In the genomic region with DNA sequence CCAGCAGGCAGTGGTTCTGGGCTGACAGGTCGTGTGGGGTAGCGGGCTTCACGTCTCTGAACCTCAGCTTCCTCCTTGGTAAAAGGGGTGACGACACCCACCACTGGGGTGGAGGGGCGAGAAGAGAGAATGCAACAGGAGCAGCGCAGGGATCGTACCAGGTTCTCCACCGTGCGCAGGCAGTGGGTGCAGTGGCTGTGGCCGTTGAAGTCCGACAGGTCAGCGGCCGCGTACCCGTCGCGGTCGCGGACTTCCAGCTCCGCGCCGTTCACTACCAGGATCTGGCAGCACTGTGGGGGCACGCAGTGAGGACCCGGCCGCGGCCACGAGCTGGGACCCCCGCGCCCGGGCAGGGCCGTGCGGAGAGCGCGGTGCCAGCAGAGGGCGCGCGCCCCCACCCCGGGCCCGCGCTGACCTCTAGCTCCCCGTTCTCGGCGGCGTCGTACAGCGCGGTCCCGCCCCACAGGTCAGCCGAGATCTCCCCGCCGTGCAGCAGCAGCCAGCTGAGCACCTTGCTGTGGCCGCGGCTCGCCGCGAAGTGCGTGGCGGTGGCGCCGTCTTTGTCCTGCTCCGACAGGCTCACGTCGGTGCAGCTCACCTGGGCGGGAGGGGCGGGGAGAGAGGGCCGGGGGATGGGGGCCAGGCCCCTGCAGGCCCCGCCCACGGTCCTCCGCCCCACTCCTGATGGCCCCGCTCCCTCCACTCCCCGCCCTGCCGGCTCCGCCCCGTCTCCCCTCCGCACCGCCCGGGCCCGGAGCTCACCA, we compare ENCODE assay signal across 9 cellular contexts. TPM values are rescaled to one million over a fixed set of nuclear protein-coding genes. Genes with fewer than 3 reads are reported as not detected.
DNase-seq lines count a peak whose midpoint lies in the region; ATAC-seq and TF ChIP-seq lines count a peak whose summit lies in the region.
"Not testable (repeated sequence)": the region's sequence is repeated elsewhere in the genome, so short reads cannot be mapped to it uniquely, and the experiment has no call there.
"Had no signal": no experiment of that assay in that cellular context is flagged by ENCODE, and none has a peak within 500 bp of the region (broad histone marks: within the 10 kb centered on the region; RNA-seq: fewer than 3 reads in every experiment).

No MANE protein-coding gene starts in this region.

- not testable (repeated sequence) for H3K9ac ChIP-seq in endodermal cell (ENCODE audit: extremely low read depth, low read length, poor library complexity, severe bottlenecking)

- not testable (repeated sequence) for H3K27ac Mint-ChIP-seq in endodermal cell; stimulated activated effector memory CD8-positive, alpha-beta T cell treated with anti-CD3 and anti-CD28 coated beads, Interleukin-12 subunit alpha, Interleukin-12 subunit beta, amount 100 ng/mL, for 72 hours

- not testable (repeated sequence) for H3K4me3 Mint-ChIP-seq in activated T-cell treated with anti-CD3 and anti-CD28 coated beads, Interleukin-2, amount 50 U/mL, for 4 hours; stimulated activated effector memory CD8-positive, alpha-beta T cell treated with anti-CD3 and anti-CD28 coated beads, Interleukin-12 subunit alpha, Interleukin-12 subunit beta, amount 100 ng/mL, for 72 hours
- peak overlapping the region; percentile 30 for H3K4me3 Mint-ChIP-seq in endodermal cell

- H3K4me1 Mint-ChIP-seq in activated T-cell treated with anti-CD3 and anti-CD28 coated beads, Interleukin-2, amount 50 U/mL, for 4 hours (ENCODE audit: low read depth); endodermal cell; stimulated activated effector memory CD8-positive, alpha-beta T cell treated with anti-CD3 and anti-CD28 coated beads, Interleukin-12 subunit alpha, Interleukin-12 subunit beta, amount 100 ng/mL, for 72 hours: not testable (repeated sequence)

- H3K4me1 ChIP-seq in Peyer's patch; endodermal cell (ENCODE audit: control insufficient read depth, insufficient read depth, low read length); iPS DF 6.9 (ENCODE audit: control insufficient read depth, insufficient read depth, low read length); mucosa of descending colon (ENCODE audit: low read depth): not testable (repeated sequence)

- 16% methylated on average over 53 of the region's 78 CpGs; no CpG with 5 or more reads in 1 of the 2 experiments for WGBS in endodermal cell (ENCODE audit: insufficient coverage in 1 of 2, insufficient read length in 1 of 2), 2 experiments
- no CpG with 5 or more reads among the region's 78 CpGs for WGBS in iPS DF 6.9 (ENCODE audit: insufficient coverage, insufficient read length)

- H3K36me3 ChIP-seq in Peyer's patch; endodermal cell (ENCODE audit: control insufficient read depth, insufficient read depth, low read length); iPS DF 6.9 (ENCODE audit: control insufficient read depth, insufficient read depth, low read length); mucosa of descending colon (ENCODE audit: low read depth): not testable (repeated sequence)

- not testable (repeated sequence) for TF ChIP-seq POLR2A in Peyer's patch (IDR thresholded peaks at IDR 0.05)

- not testable (repeated sequence) for H3K27ac ChIP-seq in 22Rv1; Peyer's patch; endodermal cell (ENCODE audit: low read depth, low read length); iPS DF 6.9 (ENCODE audit: low read length)

- CTCF ChIA-PET in HEK293T (lab: Yijun Ruan, JAX) = interaction anchor here (0.5 to 1.2 kb wide), 4 partner anchors 9 to 267 kb away, joined by 3 to 4 read pairs (median 3); a partner anchor contains a TSS

- H3K9me3 ChIP-seq in Peyer's patch; endodermal cell (ENCODE audit: control insufficient read depth, low read length); iPS DF 6.9 (ENCODE audit: control insufficient read depth, insufficient read depth, low read length); mucosa of descending colon: not testable (repeated sequence)

- not testable (repeated sequence) for H3K27me3 Mint-ChIP-seq in activated T-cell treated with anti-CD3 and anti-CD28 coated beads, Interleukin-2, amount 50 U/mL, for 4 hours (ENCODE audit: low read depth); endodermal cell (ENCODE audit: insufficient read depth)

- peak; percentile 21 to 49 for ATAC-seq in activated T-cell treated with anti-CD3 and anti-CD28 coated beads, Interleukin-2, amount 50 U/mL, for 4 hours
- peak; percentile 39 for ATAC-seq in mucosa of descending colon
- ATAC-seq in stimulated activated effector memory CD8-positive, alpha-beta T cell treated with anti-CD3 and anti-CD28 coated beads, Interleukin-12 subunit alpha, Interleukin-12 subunit beta, amount 100 ng/mL, for 72 hours = peak; percentile 27

- TF ChIP-seq CTCF in 22Rv1 (IDR thresholded peaks at IDR 0.05) (peak; percentile 36; the same call in 1 of the 2 replicates), Peyer's patch (IDR thresholded peaks at IDR 0.05) (peak in 1 of 6 experiments; percentile 49), endodermal cell (conservative IDR thresholded peaks at IDR 0.05) (peak; percentile 16)
- not testable (repeated sequence) for TF ChIP-seq CTCF in mucosa of descending colon (IDR thresholded peaks at IDR 0.05)

- intact Hi-C loops in mucosa of descending colon (cut with DNase I, micrococcal nuclease) = not testable (repeated sequence)

- DNase-seq in HEK293T (ENCODE audit: extremely low spot score) = peak; percentile 2
- DNase-seq in Peyer's patch = peak in 1 of 3 donors; percentile 21
- DNase-seq in activated T-cell treated with anti-CD3 and anti-CD28 coated beads, Interleukin-2, amount 50 U/mL, for 4 hours; endodermal cell; iPS DF 6.9 (ENCODE audit: low read depth, low spot score): not testable (repeated sequence)
- DNase-seq in mucosa of descending colon = peak in 2 of 3 donors; percentile 45 to 55
- DNase-seq in stimulated activated effector memory CD8-positive, alpha-beta T cell treated with anti-CD3 and anti-CD28 coated beads, Interleukin-12 subunit alpha, Interleukin-12 subunit beta, amount 100 ng/mL, for 72 hours (ENCODE audit: low spot score in 2 of 2) = peak in 1 of 2 donors; percentile 1

- not testable (repeated sequence) for H3K27me3 ChIP-seq in Peyer's patch; endodermal cell (ENCODE audit: control insufficient read depth, insufficient read depth, low read length, poor library complexity, severe bottlenecking); iPS DF 6.9 (ENCODE audit: control insufficient read depth, insufficient read depth, low read length)

- POLR2A ChIA-PET in HEK293T (lab: Yijun Ruan, JAX) = interaction anchor here (1.0 to 1.2 kb wide), 2 partner anchors 9 to 198 kb away, joined by 3 to 4 read pairs; no protein-coding TSS in a partner anchor

- H3K4me3 ChIP-seq in Peyer's patch (peak overlapping the region; percentile 32 to 45 (median 40)), iPS DF 6.9 (ENCODE audit: low read length) (peak overlapping the region; percentile 78; the same call in 1 of the 2 replicates)
- H3K4me3 ChIP-seq in endodermal cell (ENCODE audit: low read length); mucosa of descending colon: not testable (repeated sequence)

- not testable (repeated sequence) for H3K36me3 Mint-ChIP-seq in activated T-cell treated with anti-CD3 and anti-CD28 coated beads, Interleukin-2, amount 50 U/mL, for 4 hours (ENCODE audit: insufficient read depth); endodermal cell (ENCODE audit: low read depth); stimulated activated effector memory CD8-positive, alpha-beta T cell treated with anti-CD3 and anti-CD28 coated beads, Interleukin-12 subunit alpha, Interleukin-12 subunit beta, amount 100 ng/mL, for 72 hours

- not testable (repeated sequence) for H3K9me3 Mint-ChIP-seq in activated T-cell treated with anti-CD3 and anti-CD28 coated beads, Interleukin-2, amount 50 U/mL, for 4 hours; endodermal cell; stimulated activated effector memory CD8-positive, alpha-beta T cell treated with anti-CD3 and anti-CD28 coated beads, Interleukin-12 subunit alpha, Interleukin-12 subunit beta, amount 100 ng/mL, for 72 hours

RNA-seq across cellular contexts. Expression of a gene that starts 33.0 kb away (rescaled TPM):
- under 1 TPM; under 0.01 TPM for total RNA-seq in Peyer's patch
- 1,000 to 10,000 TPM; 1,321 to 1,622 (median 1,616) TPM for total RNA-seq in activated T-cell treated with anti-CD3 and anti-CD28 coated beads, Interleukin-2, amount 50 U/mL, for 4 hours
- 1,000 to 10,000 TPM; 2,483 to 3,611 TPM for total RNA-seq in endodermal cell
- 11,872 TPM for polyA plus RNA-seq in endodermal cell (2013, experiment 1 of 2)
- polyA plus RNA-seq in endodermal cell (2013, experiment 2 of 2) = 14,577 TPM
- total RNA-seq in mucosa of descending colon = 1,000 to 10,000 TPM; 2,195 to 6,222 (median 2,378) TPM
- polyA plus RNA-seq: adipose tissue had no signal

RNA-seq across cellular contexts. Expression of a gene that starts 40.6 kb away (rescaled TPM):
- total RNA-seq in Peyer's patch (under 1 TPM; under 0.01 TPM), endodermal cell (1,000 to 10,000 TPM; 2,483 to 3,611 TPM), mucosa of descending colon (1,000 to 10,000 TPM; 2,195 to 6,222 (median 2,378) TPM)
- 1,000 to 10,000 TPM; 1,321 to 1,622 (median 1,616) TPM for total RNA-seq in activated T-cell treated with anti-CD3 and anti-CD28 coated beads, Interleukin-2, amount 50 U/mL, for 4 hours
- 11,872 TPM for polyA plus RNA-seq in endodermal cell (2013, experiment 1 of 2)
- polyA plus RNA-seq in endodermal cell (2013, experiment 2 of 2) = 14,577 TPM
- polyA plus RNA-seq: adipose tissue had no signal

Comparison
In these comparisons a context has a peak if more than half of its experiments do, and no peak if none do; other contexts are left out.
1. RNA of a gene that starts 33.0 kb away (total RNA-seq): 2,483 to 3,611 TPM in endodermal cell, 2,195 to 6,222 TPM in mucosa of descending colon and 1,321 to 1,622 TPM in activated T-cell treated with anti-CD3 and anti-CD28 coated beads, Interleukin-2, amount 50 U/mL, for 4 hours; under 0.01 TPM in Peyer's patch; every median in the first group is over 1,000 times any median in the second.
2. RNA of a gene that starts 40.6 kb away (total RNA-seq): 2,483 to 3,611 TPM in endodermal cell, 2,195 to 6,222 TPM in mucosa of descending colon and 1,321 to 1,622 TPM in activated T-cell treated with anti-CD3 and anti-CD28 coated beads, Interleukin-2, amount 50 U/mL, for 4 hours; under 0.01 TPM in Peyer's patch; every median in the first group is over 1,000 times any median in the second.
3. Peak in every context shown above with its lines, with median percentiles within 50 percentile points of each other: ATAC-seq.